7 cellular contexts compared by ENCODE assay signal in the genomic region with DNA sequence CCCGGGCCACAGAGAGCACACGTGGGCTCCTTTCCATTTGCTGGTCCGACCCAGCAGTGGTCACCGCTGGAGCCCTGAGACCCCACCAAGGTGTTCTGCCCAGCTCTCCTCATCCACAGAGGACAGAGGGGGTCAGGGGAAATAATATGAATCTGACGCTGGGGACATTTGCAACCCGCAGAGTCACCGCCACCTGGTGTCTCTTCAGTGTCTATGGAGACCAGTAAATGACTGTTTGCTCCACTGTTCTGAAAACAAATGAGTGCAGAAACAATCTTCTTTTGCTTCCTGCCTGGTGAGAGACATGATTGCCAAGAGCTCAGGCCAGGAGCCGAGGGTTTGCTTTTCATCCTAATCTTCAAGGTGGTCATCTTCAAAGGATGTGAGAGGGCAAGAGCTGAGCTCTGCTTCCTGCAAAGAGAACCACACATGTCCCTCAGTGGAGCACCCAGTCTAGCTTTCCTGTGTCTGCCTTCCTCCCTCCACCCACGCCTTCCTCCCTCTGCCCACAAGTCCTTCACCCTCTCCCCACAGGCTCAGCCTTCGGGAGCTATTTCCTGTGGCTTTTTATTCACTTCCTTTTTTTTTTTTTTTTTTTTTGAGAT. TPM values are rescaled to one million over a fixed set of nuclear protein-coding genes. Genes with fewer than 3 reads are reported as not detected.
DNase-seq lines count a peak whose midpoint lies in the region; ATAC-seq and TF ChIP-seq lines count a peak whose summit lies in the region.

No MANE protein-coding gene starts in this region.

- H3K27me3 Mint-ChIP-seq in activated CD8-positive, alpha-beta T cell treated with anti-CD3 and anti-CD28 coated beads for 36 hours: no peaks in the 10 kb centered on the region

- peak overlapping the region; percentile 99 for H3K27ac Mint-ChIP-seq in activated CD8-positive, alpha-beta T cell treated with anti-CD3 and anti-CD28 coated beads for 36 hours

- CTCF ChIA-PET in activated CD8-positive, alpha-beta T cell treated with anti-CD3 and anti-CD28 coated beads for 36 hours (lab: Charles Lee): interaction anchor here (2.8 to 4.2 kb wide), 8 partner anchors 12 to 125 kb away, joined by 8 to 305 read pairs (median 48); a partner anchor contains a TSS

- H3K4me1 Mint-ChIP-seq in activated CD8-positive, alpha-beta T cell treated with anti-CD3 and anti-CD28 coated beads for 36 hours (ENCODE audit: low read depth): peaks cover 36% of the 10 kb centered on the region

- peak overlapping the region; percentile 58 for H3K4me3 Mint-ChIP-seq in activated CD8-positive, alpha-beta T cell treated with anti-CD3 and anti-CD28 coated beads for 36 hours

- POLR2A ChIA-PET in activated CD8-positive, alpha-beta T cell treated with anti-CD3 and anti-CD28 coated beads for 36 hours (lab: Charles Lee): interaction anchor here (0.8 to 4.5 kb wide), 17 partner anchors 9 to 176 kb away, joined by 3 to 106 read pairs (median 8); a partner anchor contains a TSS

- intact Hi-C loops in activated CD8-positive, alpha-beta T cell treated with anti-CD3 and anti-CD28 coated beads for 36 hours (cut with micrococcal nuclease): no loop called here

- no peak for TF ChIP-seq CTCF in activated CD8-positive, alpha-beta T cell treated with anti-CD3 and anti-CD28 coated beads for 36 hours (IDR thresholded peaks at IDR 0.05)
- peak; percentile 2 for TF ChIP-seq CTCF in foreskin keratinocyte (conservative IDR thresholded peaks at IDR 0.05)

- H3K9me3 Mint-ChIP-seq in activated CD8-positive, alpha-beta T cell treated with anti-CD3 and anti-CD28 coated beads for 36 hours: no peaks in the 10 kb centered on the region

- TF ChIP-seq POLR2A in GM18526 (IDR thresholded peaks at IDR 0.05; ENCODE audit: extremely low read depth, insufficient read length): peak; percentile 23

- ATAC-seq in activated CD8-positive, alpha-beta T cell treated with anti-CD3 and anti-CD28 coated beads for 36 hours: peak; percentile 21
- ATAC-seq in foreskin keratinocyte: no peak
- no peak for ATAC-seq in GM18498 (IDR thresholded peaks at IDR 0.05; ENCODE audit: unreplicated experiment)

- peak; percentile 79 for DNase-seq in NCI-H146 (lab: John Stamatoyannopoulos, UW)
- DNase-seq in activated CD8-positive, alpha-beta T cell treated with anti-CD3 and anti-CD28 coated beads for 36 hours: peak; percentile 77
- DNase-seq in foreskin keratinocyte: no peak
- DNase-seq in stimulated activated CD8-positive, alpha-beta memory T cell treated with anti-CD3 and anti-CD28 coated beads, Interleukin-4, amount 100 ng/mL, for 48 hours: peak; percentile 83
- no peak for DNase-seq in NCI-H82 (lab: John Stamatoyannopoulos, UW)

- H3K36me3 Mint-ChIP-seq in activated CD8-positive, alpha-beta T cell treated with anti-CD3 and anti-CD28 coated beads for 36 hours (ENCODE audit: low read depth): peaks cover 2% of the 10 kb centered on the region

- peaks cover 20% of the 10 kb centered on the region for H3K4me1 ChIP-seq in foreskin keratinocyte

- H3K27ac ChIP-seq in foreskin keratinocyte: peak overlapping the region; percentile 34

- no peaks in the 10 kb centered on the region for H3K27me3 ChIP-seq in foreskin keratinocyte

RNA-seq across cellular contexts. Expression of a gene that starts 14.7 kb away (rescaled TPM):
- 10 to 100 TPM; 80.8 to 81.7 TPM for total RNA-seq in activated CD8-positive, alpha-beta T cell treated with anti-CD3 and anti-CD28 coated beads for 36 hours
- total RNA-seq in foreskin keratinocyte: 17.2 and 21.9 TPM in 2 replicates
- polyA plus RNA-seq in foreskin keratinocyte: 16.8 and 18.4 TPM in 2 replicates

Comparison
In these comparisons a context has a peak if more than half of its experiments do, and no peak if none do; other contexts are left out.
1. DNase-seq: peak in NCI-H146 (single experiment), activated CD8-positive, alpha-beta T cell treated with anti-CD3 and anti-CD28 coated beads for 36 hours (single experiment) and stimulated activated CD8-positive, alpha-beta memory T cell treated with anti-CD3 and anti-CD28 coated beads, Interleukin-4, amount 100 ng/mL, for 48 hours (single experiment); none in foreskin keratinocyte (0 of 2) and NCI-H82 (single experiment).